Comparison of ENCODE assay signal across 1 cellular context in genomic region chr6:159693128-159693893, GRCh38.
TF ChIP-seq lines count a peak whose summit lies in the region.

Gene SOD2, minus strand, starts transcription at chr6:159693241. Its CDS starts 74 bp downstream, at chr6:159693167.

TF ChIP-seq in GM12878, 131 proteins besides CTCF, POLR2A, EP300 and RAD21 (continued from another document):
- TF ChIP-seq, protein P1, sequence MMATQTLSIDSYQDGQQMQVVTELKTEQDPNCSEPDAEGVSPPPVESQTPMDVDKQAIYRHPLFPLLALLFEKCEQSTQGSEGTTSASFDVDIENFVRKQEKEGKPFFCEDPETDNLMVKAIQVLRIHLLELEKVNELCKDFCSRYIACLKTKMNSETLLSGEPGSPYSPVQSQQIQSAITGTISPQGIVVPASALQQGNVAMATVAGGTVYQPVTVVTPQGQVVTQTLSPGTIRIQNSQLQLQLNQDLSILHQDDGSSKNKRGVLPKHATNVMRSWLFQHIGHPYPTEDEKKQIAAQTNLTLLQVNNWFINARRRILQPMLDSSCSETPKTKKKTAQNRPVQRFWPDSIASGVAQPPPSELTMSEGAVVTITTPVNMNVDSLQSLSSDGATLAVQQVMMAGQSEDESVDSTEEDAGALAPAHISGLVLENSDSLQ (IDR thresholded peaks at IDR 0.05), result no peak
- TF ChIP-seq DPF2 (IDR thresholded peaks at IDR 0.05) (peak; percentile 36; the same call in 1 of the 2 replicates), ZNF24 (IDR thresholded peaks at IDR 0.05) (peak; percentile 62; the same call in 1 of the 2 replicates), NFXL1 (IDR thresholded peaks at IDR 0.05; ENCODE audit: borderline replicate concordance) (no peak), ZBED1 (IDR thresholded peaks at IDR 0.05; ENCODE audit: borderline replicate concordance) (no peak), HDAC2 (IDR thresholded peaks at IDR 0.05) (no peak), MTA2 (IDR thresholded peaks at IDR 0.05; ENCODE audit: low read depth) (no peak), TBL1XR1 (IDR thresholded peaks at IDR 0.05; ENCODE audit: low read depth, low read length) (peak; percentile 46; the same call in 1 of the 2 replicates), CHD2 (IDR thresholded peaks at IDR 0.05; ENCODE audit: borderline replicate concordance, low read depth, low read length) (no peak; the same call in 1 of the 2 replicates)
- TF ChIP-seq, protein P2, sequence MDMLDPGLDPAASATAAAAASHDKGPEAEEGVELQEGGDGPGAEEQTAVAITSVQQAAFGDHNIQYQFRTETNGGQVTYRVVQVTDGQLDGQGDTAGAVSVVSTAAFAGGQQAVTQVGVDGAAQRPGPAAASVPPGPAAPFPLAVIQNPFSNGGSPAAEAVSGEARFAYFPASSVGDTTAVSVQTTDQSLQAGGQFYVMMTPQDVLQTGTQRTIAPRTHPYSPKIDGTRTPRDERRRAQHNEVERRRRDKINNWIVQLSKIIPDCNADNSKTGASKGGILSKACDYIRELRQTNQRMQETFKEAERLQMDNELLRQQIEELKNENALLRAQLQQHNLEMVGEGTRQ (IDR thresholded peaks at IDR 0.05; ENCODE audit: borderline replicate concordance, low read depth, low read length), result no peak
- TF ChIP-seq, protein P3, sequence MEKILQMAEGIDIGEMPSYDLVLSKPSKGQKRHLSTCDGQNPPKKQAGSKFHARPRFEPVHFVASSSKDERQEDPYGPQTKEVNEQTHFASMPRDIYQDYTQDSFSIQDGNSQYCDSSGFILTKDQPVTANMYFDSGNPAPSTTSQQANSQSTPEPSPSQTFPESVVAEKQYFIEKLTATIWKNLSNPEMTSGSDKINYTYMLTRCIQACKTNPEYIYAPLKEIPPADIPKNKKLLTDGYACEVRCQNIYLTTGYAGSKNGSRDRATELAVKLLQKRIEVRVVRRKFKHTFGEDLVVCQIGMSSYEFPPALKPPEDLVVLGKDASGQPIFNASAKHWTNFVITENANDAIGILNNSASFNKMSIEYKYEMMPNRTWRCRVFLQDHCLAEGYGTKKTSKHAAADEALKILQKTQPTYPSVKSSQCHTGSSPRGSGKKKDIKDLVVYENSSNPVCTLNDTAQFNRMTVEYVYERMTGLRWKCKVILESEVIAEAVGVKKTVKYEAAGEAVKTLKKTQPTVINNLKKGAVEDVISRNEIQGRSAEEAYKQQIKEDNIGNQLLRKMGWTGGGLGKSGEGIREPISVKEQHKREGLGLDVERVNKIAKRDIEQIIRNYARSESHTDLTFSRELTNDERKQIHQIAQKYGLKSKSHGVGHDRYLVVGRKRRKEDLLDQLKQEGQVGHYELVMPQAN (conservative IDR thresholded peaks at IDR 0.05), result peak; percentile 91
TF ChIP-seq in GM12878: peak in this region for 36.
